In genomic region chr10:91797874-91798735, GRCh38 we compare ENCODE assay signal across 8 cellular contexts. TPM values are rescaled to one million over a fixed set of nuclear protein-coding genes. Genes with fewer than 3 reads are reported as not detected.
DNase-seq lines count a peak whose midpoint lies in the region; ATAC-seq, FAIRE-seq and TF ChIP-seq lines count a peak whose summit lies in the region.

Gene TNKS2 (plus strand): TSS chr10:91798426. CDS start chr10:91798691, 265 bp downstream.

- H3K27me3 ChIP-seq in keratinocyte (ENCODE audit: control insufficient read depth, extremely low read depth, insufficient read depth, low read length) = no peaks in the 10 kb centered on the region

- peaks cover 3% of the 10 kb centered on the region for H4K20me1 ChIP-seq in keratinocyte (ENCODE audit: control insufficient read depth, extremely low read depth, insufficient read depth, low read length)

- peak; percentile 74 for ATAC-seq in GM19043 (IDR thresholded peaks at IDR 0.05; ENCODE audit: low read depth, unreplicated experiment)
- ATAC-seq in HG03354 (IDR thresholded peaks at IDR 0.05; ENCODE audit: poor library complexity, severe bottlenecking, unreplicated experiment) = peak; percentile 80

- DNase-seq in AML-193 (lab: John Stamatoyannopoulos, UW) (peak; percentile 81 to 83), NCI-H510A (lab: John Stamatoyannopoulos, UW) (peak; percentile 91), cerebellar nuclear complex (lab: John Stamatoyannopoulos, UW) (peak; percentile 17 to 69), keratinocyte (ENCODE audit: low read depth, low spot score) (peak; percentile 55)
- peak; percentile 86 for DNase-seq in activated CD4-positive, alpha-beta T cell treated with anti-CD3 and anti-CD28 coated beads for 1 hour
- DNase-seq in stimulated activated CD4-positive, alpha-beta T cell treated with anti-CD3 and anti-CD28 coated beads, Interleukin-12 subunit alpha, Interleukin-12 subunit beta, amount 100 ng/mL, for 48 hours (ENCODE audit: low read depth in 2 of 3, low spot score in 1 of 3) = peak; percentile 86 to 93 (median 89)

- FAIRE-seq in keratinocyte (lab: Jason Lieb, UNC) = peak; percentile 52

- peak within 1 kb of the TSS; percentile 99 for H3K4me2 ChIP-seq in keratinocyte (ENCODE audit: control insufficient read depth, extremely low read depth, insufficient read depth, low read depth, low read length)

- dilution Hi-C loops in keratinocyte (cut with MboI; ENCODE audit: extremely low pct_ligation_motif_present, low sequenced_read_pairs) = no loop called here

- no peak for TF ChIP-seq CTCF in keratinocyte (optimal IDR thresholded peaks at IDR 0.05 in 1 of 3, IDR thresholded peaks at IDR 0.05 in 1 of 3, conservative IDR thresholded peaks at IDR 0.05 in 1 of 3; ENCODE audit: extremely low read depth in 1 of 3, insufficient read depth in 2 of 3, low read length in 3 of 3)

- H3K79me2 ChIP-seq in keratinocyte (ENCODE audit: control insufficient read depth, insufficient read depth, low read length) = peaks cover 49% of the 10 kb centered on the region

- H2AFZ ChIP-seq in keratinocyte (ENCODE audit: control insufficient read depth, low read length) = peak within 1 kb of the TSS; percentile 90

- peak within 1 kb of the TSS; percentile 98 for H3K9ac ChIP-seq in keratinocyte (ENCODE audit: control insufficient read depth, extremely low read depth, insufficient read depth, low read length)

- no peaks in the 10 kb centered on the region for H3K9me1 ChIP-seq in keratinocyte (ENCODE audit: control insufficient read depth, extremely low read depth, insufficient read depth, low read length)

- H3K27ac ChIP-seq in keratinocyte (ENCODE audit: control insufficient read depth, insufficient read depth, low read length) = peak within 1 kb of the TSS; percentile 95

- H3K9me3 ChIP-seq in keratinocyte (ENCODE audit: control insufficient read depth, low read depth, low read length) = no peaks in the 10 kb centered on the region

- peak within 1 kb of the TSS; percentile 91 to 98 (median 93) for H3K4me3 ChIP-seq in keratinocyte (ENCODE audit: control insufficient read depth in 2 of 3, extremely low read depth in 1 of 3, insufficient read depth in 2 of 3, low read depth in 1 of 3, low read length in 3 of 3)

- peaks cover 26% of the 10 kb centered on the region for H3K4me1 ChIP-seq in keratinocyte (ENCODE audit: control insufficient read depth, extremely low read depth, insufficient read depth, low read length)

- peaks cover 0 to 2% of the 10 kb centered on the region in 2 experiments for H3K36me3 ChIP-seq in keratinocyte (ENCODE audit: control insufficient read depth in 2 of 2, extremely low read depth in 1 of 2, insufficient read depth in 2 of 2, low read length in 2 of 2)

RNA-seq across cellular contexts. Expression of gene TNKS2, which starts in this region (rescaled TPM):
- polyA plus RNA-seq in keratinocyte = 18.6 to 35.4 TPM (median 29.7 TPM) in 3 replicates
- polyA plus RNA-seq in keratinocyte (2011; ENCODE audit: low read depth) = 12.4 TPM
- 12.5 and 26.6 TPM in 2 replicates for polyA plus RNA-seq in keratinocyte (2011; cell fraction: cytosol; rRNA removed)
- 34.8 and 46.1 TPM in 2 replicates for polyA plus RNA-seq in keratinocyte (2011; cell fraction: nucleus; rRNA removed)
- 18.1 and 21.3 TPM in 2 replicates for polyA plus RNA-seq in keratinocyte (2012; ENCODE audit: low replicate concordance)
- polyA minus RNA-seq in keratinocyte = 11.3 to 68.7 TPM (median 48.2 TPM) in 3 replicates
- 33.6 TPM for polyA minus RNA-seq in keratinocyte (2011; cell fraction: cytosol; rRNA and poly(A)+ RNA removed)
- 51.8 and 78.5 TPM in 2 replicates for polyA minus RNA-seq in keratinocyte (2011; cell fraction: nucleus; rRNA and poly(A)+ RNA removed)

Comparison
In these comparisons a context has a peak if more than half of its experiments do, and no peak if none do; other contexts are left out.
1. Peak in every context shown above with its lines: DNase-seq, ATAC-seq, H3K4me3 ChIP-seq and H3K27ac ChIP-seq.